ENCODE assay signal across 1 cellular context in genomic region chr13:77345150-77345780, GRCh38.
TF ChIP-seq lines count a peak whose summit lies in the region.

No MANE protein-coding gene starts in this region.

TF ChIP-seq in GM23338, 12 proteins besides CTCF, POLR2A, EP300 and RAD21 (continued from another document):
- TF ChIP-seq ZNF462 (CRISPR knock-in tag; IDR thresholded peaks at IDR 0.05) (no peak), JUNB (IDR thresholded peaks at IDR 0.05; ENCODE audit: unreplicated experiment) (no peak), NANOG (IDR thresholded peaks at IDR 0.05; ENCODE audit: borderline replicate concordance) (no peak), CREB1 (CRISPR knock-in tag; IDR thresholded peaks at IDR 0.05; ENCODE audit: low read depth) (no peak), EZH2phosphoT487 (IDR thresholded peaks at IDR 0.05; ENCODE audit: unreplicated experiment) (no peak), POLR2AphosphoS5 (IDR thresholded peaks at IDR 0.05; ENCODE audit: low read depth) (no peak), ZNF114 (CRISPR knock-in tag; IDR thresholded peaks at IDR 0.05) (no peak), STAT1 (IDR thresholded peaks at IDR 0.05; ENCODE audit: unreplicated experiment) (no peak), REST (IDR thresholded peaks at IDR 0.05; ENCODE audit: unreplicated experiment) (no peak)
- TF ChIP-seq, protein P1, sequence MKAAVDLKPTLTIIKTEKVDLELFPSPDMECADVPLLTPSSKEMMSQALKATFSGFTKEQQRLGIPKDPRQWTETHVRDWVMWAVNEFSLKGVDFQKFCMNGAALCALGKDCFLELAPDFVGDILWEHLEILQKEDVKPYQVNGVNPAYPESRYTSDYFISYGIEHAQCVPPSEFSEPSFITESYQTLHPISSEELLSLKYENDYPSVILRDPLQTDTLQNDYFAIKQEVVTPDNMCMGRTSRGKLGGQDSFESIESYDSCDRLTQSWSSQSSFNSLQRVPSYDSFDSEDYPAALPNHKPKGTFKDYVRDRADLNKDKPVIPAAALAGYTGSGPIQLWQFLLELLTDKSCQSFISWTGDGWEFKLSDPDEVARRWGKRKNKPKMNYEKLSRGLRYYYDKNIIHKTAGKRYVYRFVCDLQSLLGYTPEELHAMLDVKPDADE (IDR thresholded peaks at IDR 0.05), result no peak
